ENCODE assay signal across 25 cellular contexts in the genomic region with DNA sequence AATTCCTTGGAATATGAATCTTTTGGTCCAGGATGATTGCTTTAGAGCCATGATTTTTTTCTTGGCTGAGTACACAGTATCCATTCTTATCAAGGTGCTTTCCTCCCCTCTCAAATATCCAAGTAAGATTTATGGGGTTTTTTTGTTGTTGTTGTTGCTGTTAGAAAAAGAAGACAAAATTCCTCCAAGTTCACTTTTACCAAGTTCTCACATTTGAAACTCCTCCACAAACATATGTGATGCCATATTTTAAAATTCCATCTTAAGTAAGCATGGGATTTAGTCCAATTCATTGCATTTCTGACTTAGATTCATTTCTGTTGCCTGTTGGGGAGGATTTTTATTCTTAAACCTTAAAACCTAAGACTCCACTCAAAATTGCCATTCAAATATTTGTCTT.
"Had no signal": no experiment of that assay in that cellular context is flagged by ENCODE, and none has a peak within 500 bp of the region (broad histone marks: within the 10 kb centered on the region; RNA-seq: fewer than 3 reads in every experiment).

No MANE protein-coding gene starts in this region.

- ATAC-seq: T-helper 17 cell, WTC11 had no signal

- H3K27ac Mint-ChIP-seq: activated naive CD4-positive, alpha-beta T cell treated with anti-CD3 and anti-CD28 coated beads, Interleukin-2, amount 10 ng/mL, durations not matched to agents 7 days and 5 days; activated T-helper 2 cell treated with anti-CD3 and anti-CD28 coated beads, Interferon-gamma antibody, Interleukin-2, Interleukin-4, amounts not matched to agents 10 μg/mL and 5 μg/mL and 100 μg/mL, durations not matched to agents 14 hours and 24 hours and 36 hours; T-helper 17 cell; WTC11 had no signal

- H3K4me1 ChIP-seq: breast epithelium had no signal

- H3K4me3 ChIP-seq: breast epithelium had no signal

- H3K4me3 Mint-ChIP-seq: activated CD4-positive, alpha-beta memory T cell treated with anti-CD3 and anti-CD28 coated beads for 36 hours; activated CD4-positive, alpha-beta T cell treated with anti-CD3 and anti-CD28 coated beads, Interleukin-2, amount 10 ng/mL, durations not matched to agents 24 days and 14 days; activated naive CD4-positive, alpha-beta T cell treated with anti-CD3 and anti-CD28 coated beads, Interleukin-2, amount 10 ng/mL, durations not matched to agents 7 days and 5 days; T-helper 17 cell; WTC11 had no signal

- H3K27me3 ChIP-seq: breast epithelium had no signal

- H3K9me3 ChIP-seq: breast epithelium had no signal

- H3K27ac ChIP-seq: breast epithelium had no signal

- H3K27me3 Mint-ChIP-seq: activated CD4-positive, alpha-beta memory T cell treated with anti-CD3 and anti-CD28 coated beads for 36 hours; activated CD4-positive, alpha-beta T cell treated with anti-CD3 and anti-CD28 coated beads, Interleukin-2, amount 10 ng/mL, durations not matched to agents 24 days and 14 days; activated naive CD4-positive, alpha-beta T cell treated with anti-CD3 and anti-CD28 coated beads, Interleukin-2, amount 10 ng/mL, durations not matched to agents 7 days and 5 days; T-helper 17 cell had no signal

- DNase-seq: activated CD4-positive, alpha-beta memory T cell treated with anti-CD3 and anti-CD28 coated beads for 36 hours; activated CD4-positive, alpha-beta T cell treated with anti-CD3 and anti-CD28 coated beads, Interleukin-2, amount 10 ng/mL, durations not matched to agents 24 days and 14 days; activated CD4-positive, CD25-positive, alpha-beta regulatory T cell treated with anti-CD3 and anti-CD28 coated beads, Interleukin-2, amount 50 U/mL, for 72 hours; activated CD8-positive, alpha-beta memory T cell treated with anti-CD3 and anti-CD28 coated beads for 24 hours; activated gamma-delta T cell treated with Interleukin-2 at 50 U/mL for 16 hours; activated naive CD4-positive, alpha-beta T cell treated with anti-CD3 and anti-CD28 coated beads, Interleukin-2, amount 10 ng/mL, durations not matched to agents 7 days and 5 days; activated T-cell treated with anti-CD3 and anti-CD28 coated beads, Interleukin-2, amount 50 U/mL, for 48 hours; anterior cingulate cortex; caudate nucleus; MM.1S; NCI-H146; NCI-H187 treated with DMSO at 0.1 percent for 48 hours; NCI-H2081 treated with DMSO at 0.1 percent for 48 hours; NCI-H345; NCI-H510A; NCI-H526 treated with DMSO at 0.1 percent for 48 hours; NCI-H82; NK-92 treated with Interleukin-12 subunit alpha and Interleukin-12 subunit beta, amount 100 ng/mL, for 24 hours; OCI-M1; SIG-M5; T-helper 17 cell; T-helper 9 cell had no signal

- H3K36me3 ChIP-seq: breast epithelium had no signal
